Comparison of ENCODE assay signal across 33 cellular contexts in the genomic region with DNA sequence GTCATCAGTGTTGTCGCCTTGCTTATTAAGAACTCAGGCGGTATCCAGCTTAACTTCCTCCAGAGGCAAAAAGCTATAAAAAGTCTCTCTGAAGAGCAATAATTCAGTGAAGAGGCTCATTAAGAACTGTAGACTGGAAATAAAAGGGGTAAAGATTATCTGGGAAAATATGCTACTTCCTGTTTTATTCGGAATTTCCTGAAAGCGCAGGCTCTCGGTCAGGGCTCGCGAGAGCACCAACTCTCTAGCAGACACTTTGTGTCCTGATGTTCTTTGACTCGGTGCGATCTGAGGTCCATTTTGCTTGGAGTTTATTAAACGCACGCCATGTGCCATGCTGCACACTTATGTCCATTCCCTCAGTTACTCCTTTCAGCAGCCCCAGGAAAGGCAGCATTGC.
"Had no signal": no experiment of that assay in that cellular context is flagged by ENCODE, and none has a peak within 500 bp of the region (broad histone marks: within the 10 kb centered on the region; RNA-seq: fewer than 3 reads in every experiment).

No MANE protein-coding gene starts in this region.

- H3K4me3 Mint-ChIP-seq: activated B cell treated with CpG ODN at 0.5 μM for 24 hours; activated CD4-positive, alpha-beta memory T cell treated with anti-CD3 and anti-CD28 coated beads for 36 hours; activated naive CD4-positive, alpha-beta T cell treated with anti-CD3 and anti-CD28 coated beads for 36 hours; activated T-cell treated with anti-CD3 and anti-CD28 coated beads, Interleukin-2, amount 50 U/mL, for 4 hours; activated T-helper 1 cell treated with anti-CD3 and anti-CD28 coated beads, Interleukin-12 subunit alpha, Interleukin-12 subunit beta, Interleukin-2, Interleukin-4 antibody, amounts not matched to agents 30 ng/mL and 10 ng/mL and 1 ng/mL, durations not matched to agents 14 hours and 24 hours and 36 hours; brain had no signal

- ATAC-seq: activated T-cell treated with anti-CD3 and anti-CD28 coated beads, Interleukin-2, amount 50 U/mL, for 4 hours; K562; PC-3; SK-N-SH treated with all-trans-retinoic acid at 6 μM for 48 hours; T-cell had no signal

- H3K27me3 ChIP-seq: adrenal gland, Peyer's patch had no signal

- H3K36me3 ChIP-seq: adrenal gland had no signal

- H3K4me3 ChIP-seq: adrenal gland, K562, Peyer's patch had no signal

- H3K9me3 ChIP-seq: adrenal gland, Peyer's patch had no signal

- H3K9me3 Mint-ChIP-seq: activated T-cell treated with anti-CD3 and anti-CD28 coated beads, Interleukin-2, amount 50 U/mL, for 4 hours; T-cell had no signal

- H3K27ac Mint-ChIP-seq: activated B cell treated with CpG ODN at 0.5 μM for 24 hours; activated CD4-positive, alpha-beta memory T cell treated with anti-CD3 and anti-CD28 coated beads for 36 hours; activated naive CD4-positive, alpha-beta T cell treated with anti-CD3 and anti-CD28 coated beads for 36 hours; activated naive CD4-positive, alpha-beta T cell treated with anti-CD3 and anti-CD28 coated beads, Interleukin-2, amount 50 U/mL, for 72 hours; T-cell had no signal

- H3K27me3 Mint-ChIP-seq: activated B cell treated with CpG ODN at 0.5 μM for 24 hours; activated CD4-positive, alpha-beta memory T cell treated with anti-CD3 and anti-CD28 coated beads for 36 hours; brain; T-cell had no signal

- H3K4me1 ChIP-seq: Peyer's patch had no signal

- H3K27ac ChIP-seq: Peyer's patch, VCaP had no signal

- DNase-seq: activated B cell treated with CpG ODN at 0.5 μM for 24 hours; activated CD4-positive, alpha-beta memory T cell treated with anti-CD3 and anti-CD28 coated beads for 36 hours; activated CD4-positive, alpha-beta T cell treated with anti-CD3 and anti-CD28 coated beads for 4 hours; activated CD4-positive, alpha-beta T cell treated with anti-CD3 and anti-CD28 coated beads, Interleukin-2, amount 50 U/mL, for 1 hour; activated CD4-positive, CD25-positive, alpha-beta regulatory T cell treated with anti-CD3 and anti-CD28 coated beads, Interleukin-2, amount 50 U/mL, for 72 hours; activated CD8-positive, alpha-beta memory T cell treated with anti-CD3 and anti-CD28 coated beads, Interleukin-2, amount 50 U/mL, for 4 hours; activated gamma-delta T cell treated with Interleukin-2 at 50 U/mL for 16 hours; activated naive CD4-positive, alpha-beta T cell treated with anti-CD3 and anti-CD28 coated beads for 36 hours; activated T-cell treated with anti-CD3 and anti-CD28 coated beads for 4 hours; activated T-cell treated with anti-CD3 and anti-CD28 coated beads, Interleukin-2, amount 50 U/mL, for 4 hours; adrenal gland; IMR-90; NCI-H1105; NCI-H1417 treated with DMSO at 0.1 percent for 48 hours; NCI-H187 treated with DMSO at 0.1 percent for 48 hours; NCI-H2081; NCI-H345; NCI-H524 treated with DMSO at 0.1 percent for 48 hours; NCI-H748 treated with DMSO at 0.1 percent for 48 hours; NK-92 treated with Interleukin-12 subunit alpha and Interleukin-12 subunit beta, amount 100 ng/mL, for 24 hours; PC-3; Peyer's patch; RPMI8226; SIG-M5; T-cell; T-helper 2 cell; T-helper 9 cell had no signal
